ENCODE assay signal across 9 cellular contexts in the genomic region with DNA sequence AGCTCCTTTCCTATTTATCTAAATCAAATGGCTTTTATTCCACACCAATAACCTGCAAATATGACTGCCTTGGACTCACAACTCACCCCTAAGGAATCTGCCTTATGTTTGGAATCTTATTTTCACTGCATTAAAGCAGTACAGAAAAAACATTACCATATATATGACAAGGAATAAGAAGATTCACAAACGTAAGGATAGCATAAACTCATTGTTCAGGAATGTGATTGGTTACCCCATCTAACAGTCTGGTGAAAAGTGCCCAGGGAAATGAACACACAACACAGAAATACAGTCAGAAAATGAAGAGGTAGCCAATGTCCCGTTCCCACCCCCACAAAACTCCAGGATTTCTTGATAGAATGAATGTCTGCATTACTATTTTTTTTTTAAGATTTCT. TPM values are rescaled to one million over a fixed set of nuclear protein-coding genes. Genes with fewer than 3 reads are reported as not detected.
DNase-seq lines count a peak whose midpoint lies in the region; ATAC-seq and TF ChIP-seq lines count a peak whose summit lies in the region.
"Had no signal": no experiment of that assay in that cellular context is flagged by ENCODE, and none has a peak within 500 bp of the region (broad histone marks: within the 10 kb centered on the region; RNA-seq: fewer than 3 reads in every experiment).

No MANE protein-coding gene starts in this region.

- H3K36me3 ChIP-seq in Panc1 (ENCODE audit: control insufficient read depth, insufficient read depth, low read length), result peaks cover 2% of the 10 kb centered on the region

- ATAC-seq in Panc1 (no peak), HG03520 (IDR thresholded peaks at IDR 0.05; ENCODE audit: unreplicated experiment) (no peak), GM18498 (IDR thresholded peaks at IDR 0.05; ENCODE audit: unreplicated experiment) (no peak)
- ATAC-seq in effector memory CD8-positive, alpha-beta T cell (replicated peaks), result no peak
- ATAC-seq: esophagus mucosa had no signal

- H3K9me3 Mint-ChIP-seq in effector memory CD8-positive, alpha-beta T cell, result no peaks in the 10 kb centered on the region
- no peaks in the 10 kb centered on the region for H3K9me3 Mint-ChIP-seq in osteocyte (ENCODE audit: unreplicated experiment)

- peaks cover 22% of the 10 kb centered on the region for H3K4me1 ChIP-seq in Panc1 (ENCODE audit: control insufficient read depth, insufficient read depth, low read length)

- peak overlapping the region; percentile 94 for H3K27ac ChIP-seq in Panc1 (ENCODE audit: low read length)

- POLR2A ChIA-PET in Panc1 (lab: Charles Lee), result no interaction called here

- peak overlapping the region; percentile 49 to 74 for H3K4me3 Mint-ChIP-seq in effector memory CD8-positive, alpha-beta T cell
- peak overlapping the region; percentile 58 for H3K4me3 Mint-ChIP-seq in osteocyte (ENCODE audit: unreplicated experiment)

- in situ Hi-C loops in Panc1 (cut with HindIII; ENCODE audit: low pct_unique_long_range_greater_than_20kb, low sequenced_read_pairs), result no loop called here

- BruUV-seq in Panc1 (replicated peaks; lab: Mats Ljungman, UMichigan), result no TSS peak

- peaks cover 15% of the 10 kb centered on the region for H3K36me3 Mint-ChIP-seq in effector memory CD8-positive, alpha-beta T cell (ENCODE audit: insufficient read depth)
- peaks cover 7% of the 10 kb centered on the region for H3K36me3 Mint-ChIP-seq in osteocyte (ENCODE audit: unreplicated experiment)

- H3K4me1 Mint-ChIP-seq in effector memory CD8-positive, alpha-beta T cell (ENCODE audit: low read depth in 2 of 2), result peaks cover 40 to 64% of the 10 kb centered on the region in 2 donors
- peaks cover 42% of the 10 kb centered on the region for H3K4me1 Mint-ChIP-seq in osteocyte (ENCODE audit: unreplicated experiment)

- no peaks in the 10 kb centered on the region for H3K27me3 Mint-ChIP-seq in effector memory CD8-positive, alpha-beta T cell
- no peaks in the 10 kb centered on the region for H3K27me3 Mint-ChIP-seq in osteocyte (ENCODE audit: unreplicated experiment)

- H3K27me3 ChIP-seq in Panc1 (ENCODE audit: control insufficient read depth, insufficient read depth, low read length), result no peaks in the 10 kb centered on the region

- no peak for TF ChIP-seq CTCF in Panc1 (IDR thresholded peaks at IDR 0.05)
- no peak for TF ChIP-seq CTCF in osteocyte (IDR thresholded peaks at IDR 0.05)

- intact Hi-C loops in Panc1 (cut with micrococcal nuclease; ENCODE audit: unreplicated experiment), result no loop called here

- H3K4me3 ChIP-seq in Panc1 (ENCODE audit: low read depth in 2 of 2, low read length in 2 of 2), result peak overlapping the region in 1 of 2 experiments; percentile 82; a peak in 1 of 4 replicates

- H3K9me3 ChIP-seq in Panc1 (ENCODE audit: control insufficient read depth, insufficient read depth, low read depth, low read length), result no peaks in the 10 kb centered on the region

- DNase-seq in EL (peak; percentile 88), Panc1 (ENCODE audit: low read depth, low spot score) (no peak), osteocyte (ENCODE audit: extremely low spot score, unreplicated experiment) (no peak), NOMO-1 treated with DMSO at 0.1 percent for 48 hours (lab: John Stamatoyannopoulos, UW; ENCODE audit: unreplicated experiment) (no peak), SKM-1 treated with dmso at 0.1 percent for 144 hours (lab: John Stamatoyannopoulos, UW; ENCODE audit: unreplicated experiment) (no peak)
- DNase-seq in effector memory CD8-positive, alpha-beta T cell, result no peak

- CTCF ChIA-PET in Panc1 (lab: Charles Lee), result no interaction called here

- H3K27ac Mint-ChIP-seq in effector memory CD8-positive, alpha-beta T cell, result no peak overlapping the region
- peak overlapping the region; percentile 79 for H3K27ac Mint-ChIP-seq in osteocyte (ENCODE audit: unreplicated experiment)

RNA-seq across cellular contexts. Expression of a gene that starts 2.0 kb away (rescaled TPM):
- total RNA-seq in Panc1 (2021; ENCODE audit: unreplicated experiment), result 34.8 TPM
- 33.1 TPM for polyA plus RNA-seq in Panc1 (2012; ENCODE audit: insufficient read length)
- total RNA-seq in osteocyte, result 65.5 and 65.6 TPM in 2 replicates
